In genomic region chrX:109732780-109733657, GRCh38 we compare ENCODE assay signal across 8 cellular contexts. TPM values are rescaled to one million over a fixed set of nuclear protein-coding genes. Genes with fewer than 3 reads are reported as not detected.
DNase-seq lines count a peak whose midpoint lies in the region; ATAC-seq and TF ChIP-seq lines count a peak whose summit lies in the region.

Gene ACSL4, minus strand, starts transcription at chrX:109733257. Its CDS starts 49,894 bp downstream, at chrX:109683363.

- H3K27me3 Mint-ChIP-seq in WTC11 (ENCODE audit: low read depth), result no peaks in the 10 kb centered on the region

- no peaks in the 10 kb centered on the region for H3F3A ChIP-seq in smooth muscle cell (ENCODE audit: low read depth)

- no peaks in the 10 kb centered on the region for H3K27me3 ChIP-seq in mammary epithelial cell (ENCODE audit: insufficient read depth, low read length)
- H3K27me3 ChIP-seq in smooth muscle cell (ENCODE audit: low read depth), result no peaks in the 10 kb centered on the region

- H3K27ac ChIP-seq in mammary epithelial cell (ENCODE audit: insufficient read depth, low read depth, low read length) (peak within 1 kb of the TSS; percentile 75), smooth muscle cell (ENCODE audit: low read depth) (peak within 1 kb of the TSS; percentile 89)

- H4K20me1 ChIP-seq in mammary epithelial cell (ENCODE audit: insufficient read depth, low read length), result no peaks in the 10 kb centered on the region
- H4K20me1 ChIP-seq in smooth muscle cell (ENCODE audit: low read depth), result peaks cover 7% of the 10 kb centered on the region

- CTCF ChIA-PET in WTC11 (lab: Charles Lee), result interaction anchor here (0.7 to 1.8 kb wide), 3 partner anchors 20 to 158 kb away, joined by 3 to 5 read pairs (median 3); no protein-coding TSS in a partner anchor
- CTCF ChIA-PET in mammary epithelial cell (lab: Charles Lee; ENCODE audit: low non-redundant PET), result interaction anchor here (0.7 kb wide), 1 partner anchor 103 kb away, joined by 4 read pairs; no protein-coding TSS in a partner anchor

- dilution Hi-C loops in mammary epithelial cell (cut with HindIII; ENCODE audit: low sequenced_read_pairs), result no loop called here

- H3K79me2 ChIP-seq in mammary epithelial cell (ENCODE audit: insufficient read depth, low read length) (peaks cover 49% of the 10 kb centered on the region), smooth muscle cell (ENCODE audit: low read depth) (peaks cover 46% of the 10 kb centered on the region)

- 37% methylated on average over 19 of the region's 94 CpGs for WGBS in mammary epithelial cell (ENCODE audit: low coverage, missing lambda C conversion rate)
- WGBS in smooth muscle cell (ENCODE audit: low lambda C conversion rate), result 55% methylated on average over 62 of the region's 94 CpGs

- DNase-seq in A172 (ENCODE audit: low spot score) (peak; percentile 30), NCI-H226 (peak; percentile 75), WTC11 (ENCODE audit: low spot score) (peak; percentile 82), mammary epithelial cell (peak; percentile 84), iPS-NIHi7 (ENCODE audit: extremely low spot score) (peak; percentile 96), smooth muscle cell (lab: John Stamatoyannopoulos, UW; ENCODE audit: unreplicated experiment) (peak; percentile 45)

- ATAC-seq in GM18861 (IDR thresholded peaks at IDR 0.05; ENCODE audit: unreplicated experiment), result peak; percentile 50
- peak; percentile 70 for ATAC-seq in HG03103 (IDR thresholded peaks at IDR 0.05; ENCODE audit: low read depth, unreplicated experiment)
- peak; percentile 94 for ATAC-seq in WTC11

- POLR2A ChIA-PET in WTC11 (lab: Charles Lee), result no interaction called here

- H3K4me2 ChIP-seq in mammary epithelial cell (ENCODE audit: insufficient read depth, low read depth, low read length), result peak within 1 kb of the TSS; percentile 78
- peak within 1 kb of the TSS; percentile 87 for H3K4me2 ChIP-seq in smooth muscle cell

- H3K4me3 ChIP-seq in mammary epithelial cell (replicated peaks in 1 of 3; ENCODE audit: insufficient read depth in 1 of 3, low read depth in 2 of 3, low read length in 3 of 3) (peak within 1 kb of the TSS; percentile 81 to 83 (median 82)), smooth muscle cell (peak within 1 kb of the TSS; percentile 66)

- H3K4me1 Mint-ChIP-seq in WTC11, result peaks cover 12% of the 10 kb centered on the region

- H3K4me3 Mint-ChIP-seq in WTC11, result peak within 1 kb of the TSS; percentile 95

- TF ChIP-seq CTCF in WTC11 (IDR thresholded peaks at IDR 0.05) (no peak), mammary epithelial cell (conservative IDR thresholded peaks at IDR 0.05 in 1 of 2, IDR thresholded peaks at IDR 0.05 in 1 of 2; ENCODE audit: extremely low read depth in 1 of 2, insufficient read depth in 1 of 2, low read depth in 1 of 2, low read length in 2 of 2) (no peak), smooth muscle cell (IDR thresholded peaks at IDR 0.05; ENCODE audit: borderline replicate concordance, insufficient read depth, poor library complexity, severe bottlenecking) (no peak)

- intact Hi-C loops in mammary epithelial cell (cut with micrococcal nuclease), result loop anchor here (2.0 kb wide), 3 partner anchors 60 to 124 kb away; no protein-coding TSS in a partner anchor

- H2AFZ ChIP-seq in mammary epithelial cell (ENCODE audit: low read depth, low read length) (peak within 1 kb of the TSS; percentile 66), smooth muscle cell (ENCODE audit: low read depth) (no peak within 1 kb of the TSS)

- peak within 1 kb of the TSS; percentile 95 for H3K27ac Mint-ChIP-seq in WTC11

- in situ Hi-C loops in mammary epithelial cell (cut with MboI; ENCODE audit: low sequenced_read_pairs in 2 of 2), result loop anchor here in 1 of 2 donors (10.0 kb wide), 1 partner anchor 112 kb away; no protein-coding TSS in a partner anchor

- BruUV-seq in mammary epithelial cell (replicated peaks; lab: Mats Ljungman, UMichigan), result no TSS peak

- H3K9ac ChIP-seq in mammary epithelial cell (ENCODE audit: insufficient read depth, low read length) (peak within 1 kb of the TSS; percentile 88), smooth muscle cell (ENCODE audit: low read depth) (peak within 1 kb of the TSS; percentile 89)

- H3K9me3 ChIP-seq in mammary epithelial cell (replicated peaks; ENCODE audit: insufficient read depth, low read length), result no peaks in the 10 kb centered on the region
- H3K9me3 ChIP-seq in smooth muscle cell (replicated peaks; ENCODE audit: low read depth), result no peaks in the 10 kb centered on the region

- H3K36me3 ChIP-seq in mammary epithelial cell (ENCODE audit: insufficient read depth, low read length) (no peaks in the 10 kb centered on the region), smooth muscle cell (ENCODE audit: low read depth) (no peaks in the 10 kb centered on the region)

- peaks cover 7% of the 10 kb centered on the region for H3K4me1 ChIP-seq in mammary epithelial cell (ENCODE audit: insufficient read depth, low read length)
- peaks cover 7% of the 10 kb centered on the region for H3K4me1 ChIP-seq in smooth muscle cell (ENCODE audit: low read depth)

- peaks cover 3% of the 10 kb centered on the region; the same call in 1 of the 2 replicates for H3K9me3 Mint-ChIP-seq in WTC11

- peaks cover 8% of the 10 kb centered on the region for H3K36me3 Mint-ChIP-seq in WTC11

TF ChIP-seq in WTC11, 78 proteins besides CTCF, POLR2A, EP300 and RAD21:
- TF ChIP-seq ZNF532 (CRISPR knock-in tag; IDR thresholded peaks at IDR 0.05; ENCODE audit: borderline replicate concordance) (no peak), MYBL2 (CRISPR knock-in tag; IDR thresholded peaks at IDR 0.05) (0 out of 2 replicates have a peak, but pooled peaks have one; percentile 47), MAX (CRISPR knock-in tag; IDR thresholded peaks at IDR 0.05) (peak; percentile 37; the same call in 1 of the 2 replicates), SP1 (CRISPR knock-in tag; conservative IDR thresholded peaks at IDR 0.05) (0 out of 2 replicates have a peak, but pooled peaks have one; percentile 23)
TF ChIP-seq in WTC11: peak in this region for 3.

RNA-seq across cellular contexts. Expression of gene ACSL4, which starts in this region (rescaled TPM):
- total RNA-seq in A172 (2014; rRNA removed; shearing (Covaris generic)), result 33.8 and 46.3 TPM in 2 replicates
- total RNA-seq in WTC11 (2021) (46.7 to 57.7 TPM (median 47.2 TPM) in 3 replicates), mammary epithelial cell (100 to 1,000 TPM in 1 of 2 donors, 10 to 100 TPM in 1; 99.5 to 146 TPM), smooth muscle cell (61.8 and 79.0 TPM in 2 replicates)
- polyA plus RNA-seq in mammary epithelial cell (37.5 TPM), smooth muscle cell (14.7 and 15.4 TPM in 2 replicates)
- 190 TPM for polyA minus RNA-seq in mammary epithelial cell

Comparison
In these comparisons a context has a peak if more than half of its experiments do, and no peak if none do; other contexts are left out.
1. Peak in every context shown above with its lines: DNase-seq, ATAC-seq, H3K4me3 ChIP-seq and H3K27ac ChIP-seq.
2. DNase-seq: peak in every context shown above with its lines; median percentile 96 in iPS-NIHi7; 84 in mammary epithelial cell; 82 in WTC11; 75 in NCI-H226; 45 in smooth muscle cell; 30 in A172.